Comparison of ENCODE assay signal across 14 cellular contexts in genomic region chr10:49135575-49136313, GRCh38. TPM values are rescaled to one million over a fixed set of nuclear protein-coding genes. Genes with fewer than 3 reads are reported as not detected.
DNase-seq lines count a peak whose midpoint lies in the region; ATAC-seq, FAIRE-seq and TF ChIP-seq lines count a peak whose summit lies in the region.
"Had no signal": no experiment of that assay in that cellular context is flagged by ENCODE, and none has a peak within 500 bp of the region (broad histone marks: within the 10 kb centered on the region; RNA-seq: fewer than 3 reads in every experiment).

No MANE protein-coding gene starts in this region.

- no peak overlapping the region for H3K9ac ChIP-seq in GM23248
- H3K9ac ChIP-seq in K562 (ENCODE audit: insufficient read depth in 1 of 2, low read depth in 2 of 2, low read length in 2 of 2), result no peak overlapping the region

- no peaks in the 10 kb centered on the region for H3K9me3 Mint-ChIP-seq in endothelial cell (ENCODE audit: unreplicated experiment)
- H3K9me3 Mint-ChIP-seq: activated CD4-positive, alpha-beta memory T cell treated with anti-CD3 and anti-CD28 coated beads for 36 hours had no signal

- no TSS peak for BruUV-seq in K562 (replicated peaks; lab: Mats Ljungman, UMichigan)

- in situ Hi-C loops in GM23248 (cut with MboI) (no loop called here), K562 (cut with MboI) (no loop called here)

- H3K79me2 ChIP-seq in GM23248 (ENCODE audit: insufficient read depth) (no peaks in the 10 kb centered on the region), K562 (ENCODE audit: control insufficient read depth, insufficient read depth, low read length) (no peaks in the 10 kb centered on the region)

- no peaks in the 10 kb centered on the region for H3K36me3 Mint-ChIP-seq in endothelial cell (ENCODE audit: low read depth, unreplicated experiment)
- H3K36me3 Mint-ChIP-seq: activated CD4-positive, alpha-beta memory T cell treated with anti-CD3 and anti-CD28 coated beads for 36 hours had no signal

- no peak for TF ChIP-seq RAD21 in K562 (CRISPR knock-in tag; conservative IDR thresholded peaks at IDR 0.05 in 1 of 2, IDR thresholded peaks at IDR 0.05 in 1 of 2)

- no peak overlapping the region for H3K4me3 Mint-ChIP-seq in endothelial cell (ENCODE audit: unreplicated experiment)
- H3K4me3 Mint-ChIP-seq: activated CD4-positive, alpha-beta memory T cell treated with anti-CD3 and anti-CD28 coated beads for 36 hours had no signal

- ATAC-seq in K562, result no peak
- no peak for ATAC-seq in GM21526 (IDR thresholded peaks at IDR 0.05; ENCODE audit: low FRiP score, unreplicated experiment)

- H4K20me1 ChIP-seq in GM23248 (ENCODE audit: insufficient read depth), result no peaks in the 10 kb centered on the region
- H4K20me1 ChIP-seq in K562 (replicated peaks; ENCODE audit: control insufficient read depth, insufficient read depth, low read length), result no peaks in the 10 kb centered on the region

- no peaks in the 10 kb centered on the region for H3K9me3 ChIP-seq in GM23248 (ENCODE audit: low read depth)
- H3K9me3 ChIP-seq in K562 (replicated peaks; ENCODE audit: control insufficient read depth, insufficient read depth, low read depth, low read length), result peaks cover 5% of the 10 kb centered on the region; the same call in 1 of the 2 replicates
- H3K9me3 ChIP-seq: pancreas had no signal

- CTCF ChIA-PET in K562 (lab: Yijun Ruan, JAX; ENCODE audit: low intra/inter-chr PET ratio), result no interaction called here

- no peak for TF ChIP-seq EP300 in K562 (IDR thresholded peaks at IDR 0.05; ENCODE audit: low read length)

- H3K36me3 ChIP-seq in GM23248 (ENCODE audit: low read depth) (no peaks in the 10 kb centered on the region), K562 (ENCODE audit: control insufficient read depth, insufficient read depth, low read length) (no peaks in the 10 kb centered on the region)
- H3K36me3 ChIP-seq: pancreas had no signal

- no peak overlapping the region for H3K27ac Mint-ChIP-seq in endothelial cell (ENCODE audit: unreplicated experiment)
- H3K27ac Mint-ChIP-seq: activated CD4-positive, alpha-beta memory T cell treated with anti-CD3 and anti-CD28 coated beads for 36 hours had no signal

- H3K4me3 ChIP-seq in GM23248 (no peak overlapping the region), K562 (no peak overlapping the region)
- H3K4me3 ChIP-seq: pancreas had no signal

- peak; percentile 75 for FAIRE-seq in GM12891 (lab: Jason Lieb, UNC)
- no peak for FAIRE-seq in K562 (lab: Jason Lieb, UNC)
- FAIRE-seq: pancreas had no signal

- H2AFZ ChIP-seq in GM23248 (no peak overlapping the region), K562 (ENCODE audit: low read depth, low read length) (peak overlapping the region; percentile 37)

- H3K27me3 ChIP-seq in GM23248 (replicated peaks; ENCODE audit: insufficient read depth) (0 out of 2 replicates have a peak, but pooled peaks cover 7% of the 10 kb centered on the region), K562 (ENCODE audit: control insufficient read depth in 2 of 2, insufficient read depth in 2 of 2, low read length in 2 of 2) (peaks cover 3 to 11% of the 10 kb centered on the region in 2 experiments; a peak in 1 of 5 replicates)
- H3K27me3 ChIP-seq: pancreas had no signal

- H3K9me2 ChIP-seq in GM23248 (ENCODE audit: insufficient read depth), result no peaks in the 10 kb centered on the region

- H3K9me1 ChIP-seq in K562 (ENCODE audit: control insufficient read depth, insufficient read depth, low read length), result no peaks in the 10 kb centered on the region

- POLR2A ChIA-PET in K562 (lab: Yijun Ruan, JAX), result interaction anchor here (0.8 to 1.0 kb wide), 2 partner anchors 12 to 35 kb away, joined by 3 to 4 read pairs; no protein-coding TSS in a partner anchor

- intact Hi-C loops in K562 (cut with micrococcal nuclease), result no loop called here

- no peak overlapping the region for H3K4me2 ChIP-seq in GM23248 (ENCODE audit: unreplicated experiment)
- no peak overlapping the region for H3K4me2 ChIP-seq in K562 (ENCODE audit: insufficient read depth, low read length)

- H3K4me1 ChIP-seq in GM23248 (ENCODE audit: insufficient read depth) (peaks cover 39% of the 10 kb centered on the region), K562 (replicated peaks in 1 of 2; ENCODE audit: control insufficient read depth in 2 of 2, insufficient read depth in 2 of 2, low read length in 2 of 2) (peaks cover 3 to 9% of the 10 kb centered on the region in 2 experiments; a peak in 2 of 5 replicates)
- H3K4me1 ChIP-seq: pancreas had no signal

- TF ChIP-seq POLR2A in GM12891 (IDR thresholded peaks at IDR 0.05; ENCODE audit: low read depth, low read length) (no peak), K562 (conservative IDR thresholded peaks at IDR 0.05) (no peak)

- H3K4me1 Mint-ChIP-seq in endothelial cell (ENCODE audit: unreplicated experiment), result peaks cover 3% of the 10 kb centered on the region

- peaks cover 3% of the 10 kb centered on the region for H3K27me3 Mint-ChIP-seq in endothelial cell (ENCODE audit: unreplicated experiment)

- H3F3A ChIP-seq in GM23248 (ENCODE audit: insufficient read depth), result peaks cover 21% of the 10 kb centered on the region

- 51 to 55% methylated on average over 9 of the region's 9 CpGs for WGBS in GM23248 (ENCODE audit: low coverage in 1 of 2, low lambda C conversion rate in 2 of 2, missing lambda C conversion rate in 2 of 2), 2 experiments
- WGBS in K562 (ENCODE audit: insufficient coverage, low coverage, missing lambda C conversion rate), result 23% methylated on average over 9 of the region's 9 CpGs

- H3K27ac ChIP-seq in GM23248 (peak overlapping the region; percentile 33), K562 (ENCODE audit: extremely low read depth, low read depth, low read length) (no peak overlapping the region)
- H3K27ac ChIP-seq: pancreas had no signal

- DNase-seq in GM12891 (ENCODE audit: insufficient read length, low spot score) (no peak), GM23248 (peak; percentile 52), K562 (ENCODE audit: extremely low read depth in 1 of 4, low spot score in 3 of 4) (no peak), myocyte (ENCODE audit: low read depth) (peak; percentile 58), endothelial cell (ENCODE audit: low spot score) (no peak), SIG-M5 (lab: John Stamatoyannopoulos, UW) (no peak), NCI-H146 (lab: John Stamatoyannopoulos, UW) (no peak)
- DNase-seq: activated CD4-positive, alpha-beta memory T cell treated with anti-CD3 and anti-CD28 coated beads for 36 hours; anterior cingulate cortex; Calu3; NCI-H1417; pancreas had no signal

- TF ChIP-seq CTCF in K562 (IDR thresholded peaks at IDR 0.05 in 2 of 3, conservative IDR thresholded peaks at IDR 0.05 in 1 of 3; ENCODE audit: insufficient read depth in 2 of 3, low read depth in 1 of 3, low read length in 3 of 3) (no peak), endothelial cell (IDR thresholded peaks at IDR 0.05; ENCODE audit: unreplicated experiment) (no peak)

RNA-seq across cellular contexts. Expression of gene FAM170B, which starts 1.9 kb away (rescaled TPM):
- not detected for polyA plus RNA-seq in GM12891 (2012; ENCODE audit: low read depth, missing spikeins)
- total RNA-seq in GM23248 (2014; rRNA removed; shearing (Covaris generic)), result not detected in 2 replicates
- polyA plus RNA-seq in GM23248 (2016; fragmentation: Nextera tagmentation; extraction: Ambion mirVana) (not detected in 2 replicates), K562 (2011; rRNA removed) (0.07 TPM in 1 of 2 replicates, not detected in the other), K562 (2014; fragmentation: Illumina TruSeq; extraction: Trizol) (not detected in 2 replicates), K562 (2014; fragmentation: Nextera tagmentation; extraction: Ambion mirVana) (not detected), K562 (2014; rRNA removed) (0.13 and 0.21 TPM in 2 replicates)
- not detected in 2 replicates for total RNA-seq in K562 (2011; cell fraction: chromatin; rRNA removed; ENCODE audit: low replicate concordance)
- 0.53 TPM in 1 of 2 replicates, not detected in the other for total RNA-seq in K562 (2011; cell fraction: nucleolus; rRNA removed)
- not detected in 2 replicates for total RNA-seq in K562 (2011; cell fraction: nucleoplasm; rRNA removed)
- total RNA-seq in K562 (2014; rRNA removed) (0.24 TPM in 1 of 2 replicates, not detected in the other), K562 (2014; rRNA removed; fragmentation: Illumina TruSeq; extraction: Trizol) (not detected in 2 replicates), K562 (2015; rRNA removed; fragmentation: Illumina TruSeq; extraction: Trizol) (0.11 TPM in 2 replicates), K562 (2021) (not detected in 2 replicates), myocyte (not detected in 2 replicates), endothelial cell (ENCODE audit: unreplicated experiment) (not detected)
- polyA plus RNA-seq in K562 (2011; cell fraction: cytosol; rRNA removed), result not detected in 2 replicates
- polyA plus RNA-seq in K562 (2011; cell fraction: nucleus; rRNA removed), result 0.11 TPM in 1 of 2 replicates, not detected in the other
- polyA plus RNA-seq in K562 (2012), result 0.15 and 0.17 TPM in 2 replicates
- polyA minus RNA-seq in K562 (2011; rRNA and poly(A)+ RNA removed), result not detected in 2 replicates
- not detected in 2 replicates for polyA minus RNA-seq in K562 (2011; cell fraction: cytosol; rRNA and poly(A)+ RNA removed)
- 0.22 TPM in 1 of 2 replicates, not detected in the other for polyA minus RNA-seq in K562 (2011; cell fraction: nucleus; rRNA and poly(A)+ RNA removed)
- not detected for polyA plus RNA-seq in myocyte (2012)
- total RNA-seq: activated CD4-positive, alpha-beta memory T cell treated with anti-CD3 and anti-CD28 coated beads for 36 hours; Calu3; glomerular endothelial cell; pancreas had no signal
- polyA plus RNA-seq: pancreas had no signal

RNA-seq across cellular contexts. Expression of gene VSTM4, which starts 20.4 kb away (rescaled TPM):
- polyA plus RNA-seq in GM12891 (2012; ENCODE audit: low read depth, missing spikeins), result 0.06 TPM
- 8.7 and 9.5 TPM in 2 replicates for total RNA-seq in GM23248 (2014; rRNA removed; shearing (Covaris generic))
- 12.3 and 12.4 TPM in 2 replicates for polyA plus RNA-seq in GM23248 (2016; fragmentation: Nextera tagmentation; extraction: Ambion mirVana)
- total RNA-seq in K562 (2011; cell fraction: chromatin; rRNA removed; ENCODE audit: low replicate concordance), result 28.0 and 44.8 TPM in 2 replicates
- 25.3 and 25.7 TPM in 2 replicates for total RNA-seq in K562 (2011; cell fraction: nucleolus; rRNA removed)
- total RNA-seq in K562 (2011; cell fraction: nucleoplasm; rRNA removed), result 38.3 and 60.8 TPM in 2 replicates
- total RNA-seq in K562 (2014; rRNA removed), result 2.3 and 3.2 TPM in 2 replicates
- 2.9 and 3.5 TPM in 2 replicates for total RNA-seq in K562 (2014; rRNA removed; fragmentation: Illumina TruSeq; extraction: Trizol)
- total RNA-seq in K562 (2015; rRNA removed; fragmentation: Illumina TruSeq; extraction: Trizol), result 1.4 and 1.5 TPM in 2 replicates
- 3.9 and 4.5 TPM in 2 replicates for total RNA-seq in K562 (2021)
- 7.3 and 7.9 TPM in 2 replicates for polyA plus RNA-seq in K562 (2011; rRNA removed)
- 3.7 and 5.1 TPM in 2 replicates for polyA plus RNA-seq in K562 (2011; cell fraction: cytosol; rRNA removed)
- polyA plus RNA-seq in K562 (2011; cell fraction: nucleus; rRNA removed), result 7.6 and 10.0 TPM in 2 replicates
- polyA plus RNA-seq in K562 (2012), result 3.2 and 4.6 TPM in 2 replicates
- 4.1 and 5.0 TPM in 2 replicates for polyA plus RNA-seq in K562 (2014; fragmentation: Illumina TruSeq; extraction: Trizol)
- 1 to 10 TPM; 1.0 to 1.1 TPM for polyA plus RNA-seq in K562 (2014; fragmentation: Nextera tagmentation; extraction: Ambion mirVana)
- polyA plus RNA-seq in K562 (2014; rRNA removed), result 3.0 TPM in 2 replicates
- polyA minus RNA-seq in K562 (2011; rRNA and poly(A)+ RNA removed), result 11.4 and 12.1 TPM in 2 replicates
- 4.6 and 6.7 TPM in 2 replicates for polyA minus RNA-seq in K562 (2011; cell fraction: cytosol; rRNA and poly(A)+ RNA removed)
- 15.8 and 17.0 TPM in 2 replicates for polyA minus RNA-seq in K562 (2011; cell fraction: nucleus; rRNA and poly(A)+ RNA removed)
- total RNA-seq in myocyte, result 21.5 and 25.2 TPM in 2 replicates
- polyA plus RNA-seq in myocyte (2012), result 13.8 TPM
- 0.38 TPM for total RNA-seq in endothelial cell (ENCODE audit: unreplicated experiment)
- total RNA-seq: Calu3 had no signal

RNA-seq across cellular contexts. Expression of gene TMEM273, which starts 52.4 kb away (rescaled TPM):
- polyA plus RNA-seq in GM12891 (2012; ENCODE audit: low read depth, missing spikeins), result 14.3 TPM
- not detected in 2 replicates for total RNA-seq in GM23248 (2014; rRNA removed; shearing (Covaris generic))
- polyA plus RNA-seq in GM23248 (2016; fragmentation: Nextera tagmentation; extraction: Ambion mirVana), result not detected in 2 replicates
- 81.2 and 118 TPM in 2 replicates for total RNA-seq in K562 (2011; cell fraction: chromatin; rRNA removed; ENCODE audit: low replicate concordance)
- total RNA-seq in K562 (2011; cell fraction: nucleolus; rRNA removed), result 54.2 and 60.0 TPM in 2 replicates
- total RNA-seq in K562 (2011; cell fraction: nucleoplasm; rRNA removed), result 86.6 and 86.7 TPM in 2 replicates
- total RNA-seq in K562 (2014; rRNA removed), result 93.1 and 94.3 TPM in 2 replicates
- total RNA-seq in K562 (2014; rRNA removed; fragmentation: Illumina TruSeq; extraction: Trizol), result 72.3 and 78.7 TPM in 2 replicates
- 90.7 and 95.6 TPM in 2 replicates for total RNA-seq in K562 (2015; rRNA removed; fragmentation: Illumina TruSeq; extraction: Trizol)
- total RNA-seq in K562 (2021), result 63.1 and 64.3 TPM in 2 replicates
- 38.9 and 39.2 TPM in 2 replicates for polyA plus RNA-seq in K562 (2011; rRNA removed)
- polyA plus RNA-seq in K562 (2011; cell fraction: cytosol; rRNA removed), result 28.1 and 37.9 TPM in 2 replicates
- polyA plus RNA-seq in K562 (2011; cell fraction: nucleus; rRNA removed), result 97.0 and 101 TPM in 2 replicates
- 161 and 239 TPM in 2 replicates for polyA plus RNA-seq in K562 (2012)
- polyA plus RNA-seq in K562 (2014; fragmentation: Illumina TruSeq; extraction: Trizol), result 126 and 127 TPM in 2 replicates
- 100 to 1,000 TPM in 1 of 2 experiments, 10 to 100 TPM in 1; 97.3 to 102 TPM for polyA plus RNA-seq in K562 (2014; fragmentation: Nextera tagmentation; extraction: Ambion mirVana)
- polyA plus RNA-seq in K562 (2014; rRNA removed), result 131 and 145 TPM in 2 replicates
- 30.9 and 33.2 TPM in 2 replicates for polyA minus RNA-seq in K562 (2011; rRNA and poly(A)+ RNA removed)
- polyA minus RNA-seq in K562 (2011; cell fraction: cytosol; rRNA and poly(A)+ RNA removed), result 9.6 and 10.0 TPM in 2 replicates
- 24.1 and 32.7 TPM in 2 replicates for polyA minus RNA-seq in K562 (2011; cell fraction: nucleus; rRNA and poly(A)+ RNA removed)
- total RNA-seq in myocyte, result 0.32 TPM in 1 of 2 replicates, not detected in the other
- not detected for polyA plus RNA-seq in myocyte (2012)
- 1.6 TPM for total RNA-seq in endothelial cell (ENCODE audit: unreplicated experiment)
- total RNA-seq: Calu3 had no signal

Comparison
In these comparisons a context has a peak if more than half of its experiments do, and no peak if none do; other contexts are left out.
1. DNase-seq: peak in GM23248 (single experiment) and myocyte (single experiment); none in GM12891 (single experiment), K562 (0 of 4), endothelial cell (single experiment), SIG-M5 (single experiment) and NCI-H146 (single experiment).
2. RNA of gene TMEM273, which starts 52.4 kb away (total RNA-seq): 54.2 to 118 TPM in K562; 1.6 TPM in endothelial cell (single experiment), 0.32 TPM in myocyte and not detected in GM23248; every median in the first group is over 10 times any median in the second.